Comparison of ENCODE assay signal across 1 cellular context in genomic region chr7:117895271-117895670, GRCh38.
TF ChIP-seq lines count a peak whose summit lies in the region.

No MANE protein-coding gene starts in this region.

TF ChIP-seq in GM23338, 12 proteins besides CTCF, POLR2A, EP300 and RAD21 (continued from another document):
- TF ChIP-seq, protein P1, sequence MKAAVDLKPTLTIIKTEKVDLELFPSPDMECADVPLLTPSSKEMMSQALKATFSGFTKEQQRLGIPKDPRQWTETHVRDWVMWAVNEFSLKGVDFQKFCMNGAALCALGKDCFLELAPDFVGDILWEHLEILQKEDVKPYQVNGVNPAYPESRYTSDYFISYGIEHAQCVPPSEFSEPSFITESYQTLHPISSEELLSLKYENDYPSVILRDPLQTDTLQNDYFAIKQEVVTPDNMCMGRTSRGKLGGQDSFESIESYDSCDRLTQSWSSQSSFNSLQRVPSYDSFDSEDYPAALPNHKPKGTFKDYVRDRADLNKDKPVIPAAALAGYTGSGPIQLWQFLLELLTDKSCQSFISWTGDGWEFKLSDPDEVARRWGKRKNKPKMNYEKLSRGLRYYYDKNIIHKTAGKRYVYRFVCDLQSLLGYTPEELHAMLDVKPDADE (IDR thresholded peaks at IDR 0.05) = no peak
- TF ChIP-seq ZNF331 (CRISPR knock-in tag; IDR thresholded peaks at IDR 0.05; ENCODE audit: low read depth) (no peak), STAT1 (IDR thresholded peaks at IDR 0.05; ENCODE audit: unreplicated experiment) (no peak), ZNF114 (CRISPR knock-in tag; IDR thresholded peaks at IDR 0.05) (no peak), EZH2phosphoT487 (IDR thresholded peaks at IDR 0.05; ENCODE audit: unreplicated experiment) (no peak)
